In genomic region chr5:79794347-79794746, GRCh38 we compare ENCODE assay signal across 17 cellular contexts.
"Had no signal": no experiment of that assay in that cellular context is flagged by ENCODE, and none has a peak within 500 bp of the region (broad histone marks: within the 10 kb centered on the region; RNA-seq: fewer than 3 reads in every experiment).

No MANE protein-coding gene starts in this region.

- H3K4me3 Mint-ChIP-seq: neural crest cell had no signal

- ATAC-seq: body of pancreas, left ventricle myocardium superior, pancreas had no signal

- H3K36me3 ChIP-seq: pancreas, thoracic aorta had no signal

- H3K4me3 ChIP-seq: body of pancreas, coronary artery, pancreas, stomach, thoracic aorta had no signal

- H3K27me3 ChIP-seq: body of pancreas, pancreas, stomach had no signal

- H3K9me3 ChIP-seq: body of pancreas, pancreas, stomach, thoracic aorta had no signal

- H3K4me1 Mint-ChIP-seq: neural crest cell had no signal

- H3K27ac ChIP-seq: body of pancreas, coronary artery, pancreas, stomach, thoracic aorta had no signal

- H3K27ac Mint-ChIP-seq: activated T-helper 2 cell treated with anti-CD3 and anti-CD28 coated beads, Interferon-gamma antibody, Interleukin-2, Interleukin-4, amounts not matched to agents 10 μg/mL and 5 μg/mL and 100 μg/mL, durations not matched to agents 14 hours and 24 hours and 36 hours had no signal

- FAIRE-seq: keratinocyte, pancreas, small intestine had no signal

- DNase-seq: activated CD4-positive, alpha-beta T cell treated with anti-CD3 and anti-CD28 coated beads, Interleukin-2, amount 50 U/mL, for 1 hour; activated CD4-positive, CD25-positive, alpha-beta regulatory T cell; activated naive CD4-positive, alpha-beta T cell treated with anti-CD3 and anti-CD28 coated beads, Interleukin-2, amount 50 U/mL, for 16 hours; body of pancreas; central memory CD4-positive, alpha-beta T cell; effector CD4-positive, alpha-beta T cell; left ventricle myocardium superior; mesendoderm; pancreas; retina; small intestine; stomach had no signal

- H3K9me3 Mint-ChIP-seq: activated T-helper 2 cell treated with anti-CD3 and anti-CD28 coated beads, Interferon-gamma antibody, Interleukin-2, Interleukin-4, amounts not matched to agents 10 μg/mL and 5 μg/mL and 100 μg/mL, durations not matched to agents 14 hours and 24 hours and 36 hours; neural crest cell had no signal

- H3K4me1 ChIP-seq: body of pancreas, pancreas had no signal
